23 cellular contexts compared by ENCODE assay signal in genomic region chr2:95001117-95001551, GRCh38. TPM values are rescaled to one million over a fixed set of nuclear protein-coding genes. Genes with fewer than 3 reads are reported as not detected.
A peak's percentile ranks its signal among the peaks of the same experiment; 100 is the strongest.
DNase-seq lines count a peak whose midpoint lies in the region; ATAC-seq and TF ChIP-seq lines count a peak whose summit lies in the region.
"Had no signal": no experiment of that assay in that cellular context is flagged by ENCODE, and none has a peak within 500 bp of the region (broad histone marks: within the 10 kb centered on the region; RNA-seq: fewer than 3 reads in every experiment).

No MANE protein-coding gene starts in this region.

- no peak overlapping the region for H3K4me3 ChIP-seq in endodermal cell (ENCODE audit: low read length)
- H3K4me3 ChIP-seq: GM12878, Peyer's patch had no signal

- no peaks in the 10 kb centered on the region for H3K36me3 Mint-ChIP-seq in natural killer cell treated with Interleukin-12 subunit alpha and Interleukin-12 subunit beta and Interleukin-15 and Interleukin-18, amount 100 ng/mL, for 72 hours
- H3K36me3 Mint-ChIP-seq in natural killer cell (no peaks in the 10 kb centered on the region), endodermal cell (ENCODE audit: low read depth) (no peaks in the 10 kb centered on the region)

- WGBS in endodermal cell (ENCODE audit: insufficient coverage in 1 of 2, insufficient read length in 1 of 2), 2 experiments = 78 to 84% methylated on average over 4 to 5 of the region's 5 CpGs

- H3K9me3 ChIP-seq in endodermal cell (ENCODE audit: control insufficient read depth, low read length) = no peaks in the 10 kb centered on the region
- H3K9me3 ChIP-seq: BE2C, Peyer's patch had no signal

- no peak overlapping the region for H3K4me3 Mint-ChIP-seq in natural killer cell treated with Interleukin-12 subunit alpha and Interleukin-12 subunit beta and Interleukin-15 and Interleukin-18, amount 100 ng/mL, for 72 hours
- no peak overlapping the region for H3K4me3 Mint-ChIP-seq in natural killer cell
- no peak overlapping the region for H3K4me3 Mint-ChIP-seq in endodermal cell
- H3K4me3 Mint-ChIP-seq: HFFc6 had no signal

- ATAC-seq in natural killer cell treated with Interleukin-12 subunit alpha and Interleukin-12 subunit beta and Interleukin-15 and Interleukin-18, amount 100 ng/mL, for 72 hours = no peak
- no peak for ATAC-seq in natural killer cell
- ATAC-seq in sciatic nerve = no peak
- ATAC-seq: GM12878 had no signal

- no peak overlapping the region for H3K27ac Mint-ChIP-seq in natural killer cell treated with Interleukin-12 subunit alpha and Interleukin-12 subunit beta and Interleukin-15 and Interleukin-18, amount 100 ng/mL, for 72 hours
- no peak overlapping the region for H3K27ac Mint-ChIP-seq in natural killer cell
- no peak overlapping the region for H3K27ac Mint-ChIP-seq in endodermal cell
- H3K27ac Mint-ChIP-seq: HFFc6 had no signal

- H3K27ac ChIP-seq in endodermal cell (ENCODE audit: low read depth, low read length) = no peak overlapping the region
- H3K27ac ChIP-seq: HL-60, Peyer's patch had no signal

- no peaks in the 10 kb centered on the region for H3K9me3 Mint-ChIP-seq in natural killer cell treated with Interleukin-12 subunit alpha and Interleukin-12 subunit beta and Interleukin-15 and Interleukin-18, amount 100 ng/mL, for 72 hours
- no peaks in the 10 kb centered on the region for H3K9me3 Mint-ChIP-seq in natural killer cell
- H3K9me3 Mint-ChIP-seq in endodermal cell = no peaks in the 10 kb centered on the region
- H3K9me3 Mint-ChIP-seq: HFFc6 had no signal

- TF ChIP-seq CTCF in natural killer cell (IDR thresholded peaks at IDR 0.05) (no peak), endodermal cell (conservative IDR thresholded peaks at IDR 0.05) (no peak)

- no peaks in the 10 kb centered on the region for H3K36me3 ChIP-seq in endodermal cell (ENCODE audit: control insufficient read depth, insufficient read depth, low read length)
- H3K36me3 ChIP-seq: BE2C, Peyer's patch had no signal

- no peaks in the 10 kb centered on the region for H3K27me3 ChIP-seq in endodermal cell (ENCODE audit: control insufficient read depth, insufficient read depth, low read length, poor library complexity, severe bottlenecking)
- H3K27me3 ChIP-seq: BE2C, Peyer's patch had no signal

- DNase-seq in natural killer cell treated with Interleukin-12 subunit alpha and Interleukin-12 subunit beta and Interleukin-15 and Interleukin-18, amount 100 ng/mL, for 72 hours (ENCODE audit: low spot score) = peak; percentile 51
- DNase-seq in natural killer cell = no peak
- DNase-seq in endodermal cell = peak; percentile 24
- peak; percentile 12 for DNase-seq in sciatic nerve (ENCODE audit: low spot score)
- DNase-seq in stimulated activated CD4-positive, alpha-beta T cell treated with anti-CD3 and anti-CD28 coated beads, Interleukin-12 subunit alpha, Interleukin-12 subunit beta, amount 100 ng/mL, for 4 hours = no peak
- no peak for DNase-seq in NCI-H748 treated with DMSO at 0.1 percent for 48 hours (lab: John Stamatoyannopoulos, UW)
- DNase-seq in mucosa of gallbladder (ENCODE audit: low spot score) = no peak
- DNase-seq: BE2C, DMS79, HFFc6, KBM-7, NCI-H1092 treated with DMSO at 0.1 percent for 48 hours, NCI-H1436 treated with DMSO at 0.1 percent for 48 hours, NCI-H1930, Right ventricle myocardium superior had no signal

- no peak overlapping the region for H3K9ac ChIP-seq in endodermal cell (ENCODE audit: extremely low read depth, low read length, poor library complexity, severe bottlenecking)

- peaks cover 8 to 11% of the 10 kb centered on the region in 2 donors for H3K27me3 Mint-ChIP-seq in natural killer cell treated with Interleukin-12 subunit alpha and Interleukin-12 subunit beta and Interleukin-15 and Interleukin-18, amount 100 ng/mL, for 72 hours
- H3K27me3 Mint-ChIP-seq in natural killer cell (ENCODE audit: low read depth in 2 of 2) = peaks cover 7 to 8% of the 10 kb centered on the region in 2 donors
- peaks cover 36% of the 10 kb centered on the region for H3K27me3 Mint-ChIP-seq in endodermal cell (ENCODE audit: insufficient read depth)

- no peaks in the 10 kb centered on the region for H3K4me1 ChIP-seq in endodermal cell (ENCODE audit: control insufficient read depth, insufficient read depth, low read length)
- H3K4me1 ChIP-seq: BE2C, Peyer's patch had no signal

- intact Hi-C loops in natural killer cell (cut with micrococcal nuclease) = no loop called here
- intact Hi-C loops in sciatic nerve (cut with DNase I) = no loop called here

- H3K4me1 Mint-ChIP-seq in natural killer cell treated with Interleukin-12 subunit alpha and Interleukin-12 subunit beta and Interleukin-15 and Interleukin-18, amount 100 ng/mL, for 72 hours (ENCODE audit: low read depth in 2 of 2) = no peaks in the 10 kb centered on the region
- H3K4me1 Mint-ChIP-seq in natural killer cell (peaks cover 0 to 4% of the 10 kb centered on the region in 2 donors), endodermal cell (no peaks in the 10 kb centered on the region)

RNA-seq across cellular contexts. Expression of gene MAL, which starts 24.4 kb away (rescaled TPM):
- total RNA-seq in natural killer cell treated with Interleukin-12 subunit alpha and Interleukin-12 subunit beta and Interleukin-15 and Interleukin-18, amount 100 ng/mL, for 72 hours = 1 to 10 TPM; 1.2 to 2.2 TPM
- total RNA-seq in natural killer cell = 1 to 10 TPM in 2 of 3 donors, under 1 TPM in 1; 0.54 to 3.3 (median 1.8) TPM
- total RNA-seq in endodermal cell = not detected
- polyA plus RNA-seq in endodermal cell (2013, experiment 1 of 2) = 10.1 TPM
- 9.4 TPM for polyA plus RNA-seq in endodermal cell (2013, experiment 2 of 2)
- 241 TPM for total RNA-seq in sciatic nerve
- 2.9 TPM for total RNA-seq in mucosa of gallbladder
- total RNA-seq: A673, HFFc6, HT-29, NCI-H460, OCI-LY7, SK-MEL-5 had no signal

Comparison
In these comparisons a context has a peak if more than half of its experiments do, and no peak if none do; other contexts are left out.
1. DNase-seq: peak in natural killer cell treated with Interleukin-12 subunit alpha and Interleukin-12 subunit beta and Interleukin-15 and Interleukin-18, amount 100 ng/mL, for 72 hours (single experiment), endodermal cell (single experiment) and sciatic nerve (single experiment); none in natural killer cell (single experiment), stimulated activated CD4-positive, alpha-beta T cell treated with anti-CD3 and anti-CD28 coated beads, Interleukin-12 subunit alpha, Interleukin-12 subunit beta, amount 100 ng/mL, for 4 hours (single experiment), NCI-H748 treated with DMSO at 0.1 percent for 48 hours (single experiment) and mucosa of gallbladder (single experiment).
2. RNA of gene MAL, which starts 24.4 kb away (total RNA-seq): 241 TPM in sciatic nerve (single experiment); 2.9 TPM in mucosa of gallbladder (single experiment), 1.2 to 2.2 TPM in natural killer cell treated with Interleukin-12 subunit alpha and Interleukin-12 subunit beta and Interleukin-15 and Interleukin-18, amount 100 ng/mL, for 72 hours, 0.54 to 3.3 TPM in natural killer cell and not detected in endodermal cell; every median in the first group is over 10 times any median in the second.